23 cellular contexts compared by ENCODE assay signal in genomic region chr11:12762696-12763324, GRCh38.
A peak's percentile ranks its signal among the peaks of the same experiment; 100 is the strongest.
DNase-seq lines count a peak whose midpoint lies in the region; ATAC-seq, FAIRE-seq and TF ChIP-seq lines count a peak whose summit lies in the region.
"Had no signal": no experiment of that assay in that cellular context is flagged by ENCODE, and none has a peak within 500 bp of the region (broad histone marks: within the 10 kb centered on the region; RNA-seq: fewer than 3 reads in every experiment).

No MANE protein-coding gene starts in this region.

- H3K27ac Mint-ChIP-seq in astrocyte (ENCODE audit: unreplicated experiment) (peak overlapping the region; percentile 26), type B pancreatic cell (peak overlapping the region; percentile 88)
- H3K27ac Mint-ChIP-seq in activated CD4-positive, alpha-beta T cell treated with anti-CD3 and anti-CD28 coated beads, Interleukin-2, amount 10 ng/mL, durations not matched to agents 7 days and 5 days = no peak overlapping the region
- H3K27ac Mint-ChIP-seq: endodermal cell had no signal

- FAIRE-seq in astrocyte (lab: Jason Lieb, UNC) = no peak

- TF ChIP-seq CTCF in astrocyte (IDR thresholded peaks at IDR 0.05; ENCODE audit: insufficient read depth, low read depth, low read length) (no peak), type B pancreatic cell (conservative IDR thresholded peaks at IDR 0.05) (no peak), coronary artery (IDR thresholded peaks at IDR 0.05) (no peak)

- H3K36me3 Mint-ChIP-seq in astrocyte (ENCODE audit: low read depth, unreplicated experiment) (peaks cover 9% of the 10 kb centered on the region), type B pancreatic cell (peaks cover 23% of the 10 kb centered on the region)
- H3K36me3 Mint-ChIP-seq in activated CD4-positive, alpha-beta T cell treated with anti-CD3 and anti-CD28 coated beads, Interleukin-2, amount 10 ng/mL, durations not matched to agents 7 days and 5 days (ENCODE audit: low read depth) = no peaks in the 10 kb centered on the region

- no peak overlapping the region for H2AFZ ChIP-seq in astrocyte (ENCODE audit: low read depth, low read length)

- H3K79me2 ChIP-seq in astrocyte (ENCODE audit: insufficient read depth, low read length) = peaks cover 97% of the 10 kb centered on the region

- H3K9me3 Mint-ChIP-seq in astrocyte (ENCODE audit: unreplicated experiment) (peaks cover 2% of the 10 kb centered on the region), type B pancreatic cell (no peaks in the 10 kb centered on the region)
- no peaks in the 10 kb centered on the region for H3K9me3 Mint-ChIP-seq in activated CD4-positive, alpha-beta T cell treated with anti-CD3 and anti-CD28 coated beads, Interleukin-2, amount 10 ng/mL, durations not matched to agents 7 days and 5 days
- H3K9me3 Mint-ChIP-seq: endodermal cell, neural crest cell had no signal

- POLR2A ChIA-PET in activated CD4-positive, alpha-beta T cell treated with anti-CD3 and anti-CD28 coated beads, Interleukin-2, amount 10 ng/mL, durations not matched to agents 7 days and 5 days (lab: Charles Lee) = no interaction called here

- H3K4me3 ChIP-seq in astrocyte (ENCODE audit: insufficient read depth, low read depth, low read length) = no peak overlapping the region
- no peak overlapping the region for H3K4me3 ChIP-seq in coronary artery
- H3K4me3 ChIP-seq: BLaER1 treated with 17β-estradiol and CSF1 and Interleukin-3, amounts not matched to agents 10 nM and 100 nM; transverse colon had no signal

- no peaks in the 10 kb centered on the region for H3K9me3 ChIP-seq in astrocyte (ENCODE audit: insufficient read depth, low read depth, low read length)
- H3K9me3 ChIP-seq: transverse colon had no signal

- H3K4me2 ChIP-seq in astrocyte (ENCODE audit: low read length) = no peak overlapping the region
- H3K4me2 ChIP-seq: BLaER1 treated with 17β-estradiol and CSF1 and Interleukin-3, amounts not matched to agents 10 nM and 100 nM had no signal

- H3K36me3 ChIP-seq in astrocyte (ENCODE audit: insufficient read depth, low read length) = peaks cover 15% of the 10 kb centered on the region
- H3K36me3 ChIP-seq: BLaER1 treated with 17β-estradiol and CSF1 and Interleukin-3, amounts not matched to agents 10 nM and 100 nM; transverse colon had no signal

- no peak overlapping the region for H3K27ac ChIP-seq in astrocyte (ENCODE audit: low read depth, low read length)
- no peak overlapping the region for H3K27ac ChIP-seq in coronary artery
- H3K27ac ChIP-seq: BLaER1 treated with 17β-estradiol and CSF1 and Interleukin-3, amounts not matched to agents 10 nM and 100 nM had no signal

- no peaks in the 10 kb centered on the region for H3K27me3 Mint-ChIP-seq in astrocyte (ENCODE audit: low read depth, unreplicated experiment)
- no peaks in the 10 kb centered on the region for H3K27me3 Mint-ChIP-seq in type B pancreatic cell
- peaks cover 32% of the 10 kb centered on the region for H3K27me3 Mint-ChIP-seq in activated CD4-positive, alpha-beta T cell treated with anti-CD3 and anti-CD28 coated beads, Interleukin-2, amount 10 ng/mL, durations not matched to agents 7 days and 5 days

- H3K4me3 Mint-ChIP-seq in astrocyte (ENCODE audit: unreplicated experiment) (no peak overlapping the region), type B pancreatic cell (no peak overlapping the region)
- H3K4me3 Mint-ChIP-seq in activated CD4-positive, alpha-beta T cell treated with anti-CD3 and anti-CD28 coated beads, Interleukin-2, amount 10 ng/mL, durations not matched to agents 7 days and 5 days = no peak overlapping the region
- H3K4me3 Mint-ChIP-seq: endodermal cell, neural crest cell had no signal

- peaks cover 62% of the 10 kb centered on the region for H3K4me1 Mint-ChIP-seq in astrocyte (ENCODE audit: low read depth, unreplicated experiment)
- peaks cover 58% of the 10 kb centered on the region for H3K4me1 Mint-ChIP-seq in type B pancreatic cell (ENCODE audit: unreplicated experiment)
- H3K4me1 Mint-ChIP-seq in activated CD4-positive, alpha-beta T cell treated with anti-CD3 and anti-CD28 coated beads, Interleukin-2, amount 10 ng/mL, durations not matched to agents 7 days and 5 days = no peaks in the 10 kb centered on the region

- CTCF ChIA-PET in activated CD4-positive, alpha-beta T cell treated with anti-CD3 and anti-CD28 coated beads, Interleukin-2, amount 10 ng/mL, durations not matched to agents 7 days and 5 days (lab: Charles Lee) = no interaction called here

- peaks cover 64% of the 10 kb centered on the region for H4K20me1 ChIP-seq in astrocyte (ENCODE audit: insufficient read depth, low read length)
- H4K20me1 ChIP-seq: BLaER1 treated with 17β-estradiol and CSF1 and Interleukin-3, amounts not matched to agents 10 nM and 100 nM had no signal

- peak; percentile 62 to 97 (median 81) for DNase-seq in NCI-H1417 (lab: John Stamatoyannopoulos, UW)
- DNase-seq in NCI-H1417 treated with DMSO at 0.1 percent for 48 hours (lab: John Stamatoyannopoulos, UW) = no peak
- peak; percentile 89 for DNase-seq in NCI-H2196 treated with DMSO at 0.1 percent for 48 hours (lab: John Stamatoyannopoulos, UW; ENCODE audit: unreplicated experiment)
- no peak for DNase-seq in astrocyte (ENCODE audit: low read depth)
- DNase-seq in type B pancreatic cell (ENCODE audit: extremely low spot score, unreplicated experiment) = no peak
- no peak for DNase-seq in activated CD4-positive, alpha-beta T cell treated with anti-CD3 and anti-CD28 coated beads, Interleukin-2, amount 10 ng/mL, durations not matched to agents 7 days and 5 days
- no peak for DNase-seq in coronary artery (ENCODE audit: low spot score)
- DNase-seq: 8988T; activated CD4-positive, CD25-positive, alpha-beta regulatory T cell treated with anti-CD3 and anti-CD28 coated beads, Interleukin-2, amount 50 U/mL, for 72 hours; activated effector memory CD4-positive, alpha-beta T cell treated with anti-CD3 and anti-CD28 coated beads, Interleukin-2, amount 50 U/mL, for 16 hours; amniotic stem cell; cerebellar nuclear complex; endodermal cell; H7; hypothalamus; OCI-M1; retina; stimulated activated naive CD8-positive, alpha-beta T cell treated with anti-CD3 and anti-CD28 coated beads, Interleukin-15, Interleukin-2, amounts not matched to agents 100 U/mL and 50 U/mL, for 24 hours; T-helper 9 cell; transverse colon had no signal

- no peaks in the 10 kb centered on the region for H3K27me3 ChIP-seq in astrocyte (ENCODE audit: insufficient read depth, low read length)
- H3K27me3 ChIP-seq: transverse colon had no signal

- H3K4me1 ChIP-seq in astrocyte (ENCODE audit: insufficient read depth, low read length) = no peaks in the 10 kb centered on the region

- no peak overlapping the region for H3K9ac ChIP-seq in astrocyte (ENCODE audit: low read length)
- H3K9ac ChIP-seq: BLaER1 treated with 17β-estradiol and CSF1 and Interleukin-3, amounts not matched to agents 10 nM and 100 nM had no signal

- ATAC-seq in GM21723 (IDR thresholded peaks at IDR 0.05; ENCODE audit: unreplicated experiment) = no peak
- ATAC-seq: stimulated activated naive CD8-positive, alpha-beta T cell treated with anti-CD3 and anti-CD28 coated beads, Interleukin-15, Interleukin-2, amounts not matched to agents 100 U/mL and 50 U/mL, for 24 hours had no signal

Comparison
In these comparisons a context has a peak if more than half of its experiments do, and no peak if none do; other contexts are left out.
1. DNase-seq: peak in NCI-H1417 (3 of 3) and NCI-H2196 treated with DMSO at 0.1 percent for 48 hours (single experiment); none in NCI-H1417 treated with DMSO at 0.1 percent for 48 hours (single experiment), astrocyte (single experiment), type B pancreatic cell (single experiment), activated CD4-positive, alpha-beta T cell treated with anti-CD3 and anti-CD28 coated beads, Interleukin-2, amount 10 ng/mL, durations not matched to agents 7 days and 5 days (single experiment) and coronary artery (single experiment).